ENCODE assay signal across 10 cellular contexts in the genomic region with DNA sequence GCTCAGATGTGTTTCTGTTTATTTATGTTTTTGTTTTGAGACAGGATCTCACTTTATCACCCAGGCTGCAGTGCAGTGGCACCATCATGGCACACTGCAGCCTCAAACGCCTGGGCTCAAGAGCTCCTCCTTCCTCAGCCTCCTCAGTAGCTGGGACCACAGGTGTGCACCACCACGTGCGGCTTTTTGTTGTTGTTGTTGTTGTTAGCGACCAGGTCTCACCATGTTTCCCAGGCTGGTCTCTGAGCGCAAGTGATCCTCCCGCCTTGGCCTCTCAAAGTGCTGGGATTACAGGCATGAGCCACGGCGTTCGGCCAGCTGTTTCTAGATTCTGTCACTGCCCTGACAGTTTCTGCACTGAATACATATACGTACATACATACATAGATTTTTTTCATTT. TPM values are rescaled to one million over a fixed set of nuclear protein-coding genes. Genes with fewer than 3 reads are reported as not detected.
DNase-seq lines count a peak whose midpoint lies in the region; ATAC-seq, FAIRE-seq and TF ChIP-seq lines count a peak whose summit lies in the region.
"Not testable (repeated sequence)": the region's sequence is repeated elsewhere in the genome, so short reads cannot be mapped to it uniquely, and the experiment has no call there.
"Had no signal": no experiment of that assay in that cellular context is flagged by ENCODE, and none has a peak within 500 bp of the region (broad histone marks: within the 10 kb centered on the region; RNA-seq: fewer than 3 reads in every experiment).

No MANE protein-coding gene starts in this region.

- peak overlapping the region; percentile 97 for H3K4me3 Mint-ChIP-seq in Caco-2 (ENCODE audit: unreplicated experiment)
- peak overlapping the region; percentile 81 for H3K4me3 Mint-ChIP-seq in activated T-helper 2 cell treated with anti-CD3 and anti-CD28 coated beads, Interferon-gamma antibody, Interleukin-2, Interleukin-4, amounts not matched to agents 10 μg/mL and 5 μg/mL and 100 μg/mL, durations not matched to agents 14 hours and 24 hours and 36 hours (ENCODE audit: low read depth)
- peak overlapping the region; percentile 65 to 85 for H3K4me3 Mint-ChIP-seq in effector memory CD8-positive, alpha-beta T cell
- peak overlapping the region; percentile 76 for H3K4me3 Mint-ChIP-seq in osteocyte (ENCODE audit: unreplicated experiment)

- H2AFZ ChIP-seq in keratinocyte (ENCODE audit: control insufficient read depth, low read length) = peak overlapping the region; percentile 77

- not testable (repeated sequence) for ATAC-seq in Panc1; effector memory CD8-positive, alpha-beta T cell (replicated peaks)

- H3K4me2 ChIP-seq in keratinocyte (ENCODE audit: control insufficient read depth, extremely low read depth, insufficient read depth, low read depth, low read length) = peak overlapping the region; percentile 75

- POLR2A ChIA-PET in Caco-2 (lab: Charles Lee) = not testable (repeated sequence)
- POLR2A ChIA-PET in Panc1 (lab: Charles Lee) = interaction anchor here (0.6 kb wide), 1 partner anchor 62 kb away, joined by 3 read pairs; no protein-coding TSS in a partner anchor

- H3K79me2 ChIP-seq in keratinocyte (ENCODE audit: control insufficient read depth, insufficient read depth, low read length) = not testable (repeated sequence)

- FAIRE-seq in keratinocyte (lab: Jason Lieb, UNC) = not testable (repeated sequence)

- H3K4me3 ChIP-seq in Caco-2 (ENCODE audit: low read depth, low read length) (peak overlapping the region; percentile 66), Panc1 (ENCODE audit: low read depth in 2 of 2, low read length in 2 of 2) (peak overlapping the region; percentile 55 to 61), keratinocyte (ENCODE audit: control insufficient read depth in 2 of 3, extremely low read depth in 1 of 3, insufficient read depth in 2 of 3, low read depth in 1 of 3, low read length in 3 of 3) (peak overlapping the region in 2 of 3 experiments; percentile 70 to 76), transverse colon (peak overlapping the region in 3 of 4 donors; percentile 34 to 54 (median 47))

- H3K36me3 ChIP-seq in Caco-2 (ENCODE audit: control insufficient read depth, insufficient read depth, low read length); KOPT-K1 (ENCODE audit: insufficient read depth, low read length); Panc1 (ENCODE audit: control insufficient read depth, insufficient read depth, low read length); keratinocyte (ENCODE audit: control insufficient read depth in 2 of 2, extremely low read depth in 1 of 2, insufficient read depth in 2 of 2, low read length in 2 of 2); transverse colon: not testable (repeated sequence)

- not testable (repeated sequence) for H3K27me3 ChIP-seq in Caco-2 (replicated peaks; ENCODE audit: control insufficient read depth, insufficient read depth, low read length); Panc1 (ENCODE audit: control insufficient read depth, insufficient read depth, low read length); keratinocyte (ENCODE audit: control insufficient read depth, extremely low read depth, insufficient read depth, low read length); transverse colon

- not testable (repeated sequence) for H3K9me3 Mint-ChIP-seq in Caco-2 (ENCODE audit: unreplicated experiment); activated T-helper 2 cell treated with anti-CD3 and anti-CD28 coated beads, Interferon-gamma antibody, Interleukin-2, Interleukin-4, amounts not matched to agents 10 μg/mL and 5 μg/mL and 100 μg/mL, durations not matched to agents 14 hours and 24 hours and 36 hours; effector memory CD8-positive, alpha-beta T cell; osteocyte (ENCODE audit: unreplicated experiment)

- H3K27ac Mint-ChIP-seq in Caco-2 (ENCODE audit: unreplicated experiment) = peak overlapping the region; percentile 99
- H3K27ac Mint-ChIP-seq in activated T-helper 2 cell treated with anti-CD3 and anti-CD28 coated beads, Interferon-gamma antibody, Interleukin-2, Interleukin-4, amounts not matched to agents 10 μg/mL and 5 μg/mL and 100 μg/mL, durations not matched to agents 14 hours and 24 hours and 36 hours = peak overlapping the region; percentile 74
- peak overlapping the region; percentile 74 to 98 for H3K27ac Mint-ChIP-seq in effector memory CD8-positive, alpha-beta T cell
- peak overlapping the region; percentile 82 for H3K27ac Mint-ChIP-seq in osteocyte (ENCODE audit: unreplicated experiment)

- H3K4me1 ChIP-seq in Caco-2; Panc1 (ENCODE audit: control insufficient read depth, insufficient read depth, low read length); keratinocyte (ENCODE audit: control insufficient read depth, extremely low read depth, insufficient read depth, low read length); transverse colon: not testable (repeated sequence)

- H3K27ac ChIP-seq in KOPT-K1 (ENCODE audit: low read depth, low read length, poor library complexity, severe bottlenecking) (peak overlapping the region; percentile 33), Panc1 (ENCODE audit: low read length) (peak overlapping the region; percentile 84), transverse colon (peak overlapping the region in 2 of 4 donors; percentile 73 to 83)
- not testable (repeated sequence) for H3K27ac ChIP-seq in keratinocyte (ENCODE audit: control insufficient read depth, insufficient read depth, low read length)

- intact Hi-C loops in Caco-2 (cut with micrococcal nuclease; ENCODE audit: unreplicated experiment) = loop anchor here (10.0 kb wide), 1 partner anchor 186 kb away; no protein-coding TSS in a partner anchor
- intact Hi-C loops in Panc1 (cut with micrococcal nuclease; ENCODE audit: unreplicated experiment); transverse colon (cut with DNase I; ENCODE audit: low total_unique reads): not testable (repeated sequence)
- intact Hi-C loops in activated T-helper 2 cell treated with anti-CD3 and anti-CD28 coated beads, Interferon-gamma antibody, Interleukin-2, Interleukin-4, amounts not matched to agents 10 μg/mL and 5 μg/mL and 100 μg/mL, durations not matched to agents 14 hours and 24 hours and 36 hours (cut with micrococcal nuclease) = loop anchor here (1.0 to 10.0 kb wide), 3 partner anchors 163 to 1131 kb away; partner anchors contain the start of genes CCT6A, PSPH and SEC61G

- TF ChIP-seq CTCF in Caco-2 (IDR thresholded peaks at IDR 0.05; ENCODE audit: insufficient read depth in 1 of 2, low read depth in 1 of 2, low read length in 1 of 2, severe bottlenecking in 1 of 2, unreplicated experiment in 1 of 2); Panc1 (IDR thresholded peaks at IDR 0.05); keratinocyte (optimal IDR thresholded peaks at IDR 0.05 in 1 of 3, IDR thresholded peaks at IDR 0.05 in 1 of 3, conservative IDR thresholded peaks at IDR 0.05 in 1 of 3; ENCODE audit: extremely low read depth in 1 of 3, insufficient read depth in 2 of 3, low read length in 3 of 3); osteocyte (IDR thresholded peaks at IDR 0.05); transverse colon (IDR thresholded peaks at IDR 0.05): not testable (repeated sequence)

- H4K20me1 ChIP-seq in keratinocyte (ENCODE audit: control insufficient read depth, extremely low read depth, insufficient read depth, low read length) = not testable (repeated sequence)

- TF ChIP-seq EP300 in transverse colon (IDR thresholded peaks at IDR 0.05; ENCODE audit: low read depth) = not testable (repeated sequence)

- H3K4me1 Mint-ChIP-seq in Caco-2 (ENCODE audit: low read depth, unreplicated experiment); activated T-helper 2 cell treated with anti-CD3 and anti-CD28 coated beads, Interferon-gamma antibody, Interleukin-2, Interleukin-4, amounts not matched to agents 10 μg/mL and 5 μg/mL and 100 μg/mL, durations not matched to agents 14 hours and 24 hours and 36 hours (ENCODE audit: low read depth); effector memory CD8-positive, alpha-beta T cell (ENCODE audit: low read depth in 2 of 2); osteocyte (ENCODE audit: unreplicated experiment): not testable (repeated sequence)

- CTCF ChIA-PET in Caco-2 (lab: Charles Lee); Panc1 (lab: Charles Lee): not testable (repeated sequence)

- in situ Hi-C loops in Panc1 (cut with HindIII; ENCODE audit: low pct_unique_long_range_greater_than_20kb, low sequenced_read_pairs) = not testable (repeated sequence)
- in situ Hi-C loops in transverse colon (cut with MboI; ENCODE audit: low pct_ligation_motif_present in 1 of 4, low pct_unique_long_range_greater_than_20kb in 1 of 4, low sequenced_read_pairs in 3 of 4) = loop anchor here in 1 of 4 donors (10.0 kb wide), 1 partner anchor 66 kb away; the partner anchor contains the start of gene MRPS17

- H3K9ac ChIP-seq in keratinocyte (ENCODE audit: control insufficient read depth, extremely low read depth, insufficient read depth, low read length) = not testable (repeated sequence)

- not testable (repeated sequence) for DNase-seq in Caco-2; Panc1 (ENCODE audit: low read depth, low spot score); activated T-helper 2 cell treated with anti-CD3 and anti-CD28 coated beads, Interferon-gamma antibody, Interleukin-2, Interleukin-4, amounts not matched to agents 10 μg/mL and 5 μg/mL and 100 μg/mL, durations not matched to agents 14 hours and 24 hours and 36 hours (ENCODE audit: low spot score); effector memory CD8-positive, alpha-beta T cell; keratinocyte (ENCODE audit: low read depth, low spot score); transverse colon
- peak; percentile 38 for DNase-seq in osteocyte (ENCODE audit: extremely low spot score, unreplicated experiment)

- WGBS in transverse colon (ENCODE audit: low coverage in 1 of 2), 2 donors = 30 to 83% methylated on average over 2 to 10 of the region's 10 CpGs

- TF ChIP-seq POLR2A in transverse colon (IDR thresholded peaks at IDR 0.05) = not testable (repeated sequence)

- not testable (repeated sequence) for BruUV-seq in Caco-2 (replicated peaks; lab: Mats Ljungman, UMichigan); Panc1 (replicated peaks; lab: Mats Ljungman, UMichigan)

- H3K36me3 Mint-ChIP-seq in Caco-2 (ENCODE audit: insufficient read depth, unreplicated experiment) = peaks cover 13% of the 10 kb centered on the region
- not testable (repeated sequence) for H3K36me3 Mint-ChIP-seq in activated T-helper 2 cell treated with anti-CD3 and anti-CD28 coated beads, Interferon-gamma antibody, Interleukin-2, Interleukin-4, amounts not matched to agents 10 μg/mL and 5 μg/mL and 100 μg/mL, durations not matched to agents 14 hours and 24 hours and 36 hours (ENCODE audit: low read depth); osteocyte (ENCODE audit: unreplicated experiment)
- peaks cover 34% of the 10 kb centered on the region for H3K36me3 Mint-ChIP-seq in effector memory CD8-positive, alpha-beta T cell (ENCODE audit: insufficient read depth)

- not testable (repeated sequence) for H3K27me3 Mint-ChIP-seq in Caco-2 (ENCODE audit: insufficient read depth, unreplicated experiment); activated T-helper 2 cell treated with anti-CD3 and anti-CD28 coated beads, Interferon-gamma antibody, Interleukin-2, Interleukin-4, amounts not matched to agents 10 μg/mL and 5 μg/mL and 100 μg/mL, durations not matched to agents 14 hours and 24 hours and 36 hours (ENCODE audit: low read depth); effector memory CD8-positive, alpha-beta T cell; osteocyte (ENCODE audit: unreplicated experiment)

- H3K9me3 ChIP-seq in Caco-2; KOPT-K1 (ENCODE audit: insufficient read depth, low read length, poor library complexity, severe bottlenecking); Panc1 (ENCODE audit: control insufficient read depth, insufficient read depth, low read depth, low read length); keratinocyte (ENCODE audit: control insufficient read depth, low read depth, low read length); transverse colon: not testable (repeated sequence)

- dilution Hi-C loops in keratinocyte (cut with MboI; ENCODE audit: extremely low pct_ligation_motif_present, low sequenced_read_pairs) = not testable (repeated sequence)

- not testable (repeated sequence) for H3K9me1 ChIP-seq in keratinocyte (ENCODE audit: control insufficient read depth, extremely low read depth, insufficient read depth, low read length)

RNA-seq across cellular contexts. Expression of gene ZNF713, which starts 1.1 kb away (rescaled TPM):
- total RNA-seq in Caco-2 (2022) (1.9 and 2.8 TPM in 2 replicates), Panc1 (2021; ENCODE audit: unreplicated experiment) (5.0 TPM), osteocyte (4.3 and 4.7 TPM in 2 replicates), transverse colon (10 to 100 TPM in 1 of 4 donors, 1 to 10 TPM in 2, under 1 TPM in 1; 0.75 to 24.9 (median 4.6) TPM)
- 2.4 TPM for polyA plus RNA-seq in Panc1 (2012; ENCODE audit: insufficient read length)
- 1.7 and 2.9 TPM in 2 replicates for total RNA-seq in activated T-helper 2 cell treated with anti-CD3 and anti-CD28 coated beads, Interferon-gamma antibody, Interleukin-2, Interleukin-4, amounts not matched to agents 10 μg/mL and 5 μg/mL and 100 μg/mL, durations not matched to agents 14 hours and 24 hours and 36 hours
- 0.68 to 0.84 TPM (median 0.72 TPM) in 3 replicates for polyA plus RNA-seq in keratinocyte
- 1.1 TPM for polyA plus RNA-seq in keratinocyte (2011; ENCODE audit: low read depth)
- polyA plus RNA-seq in keratinocyte (2011; cell fraction: cytosol; rRNA removed) = 0.53 and 0.70 TPM in 2 replicates
- polyA plus RNA-seq in keratinocyte (2011; cell fraction: nucleus; rRNA removed) = 2.6 and 2.7 TPM in 2 replicates
- 0.48 and 0.85 TPM in 2 replicates for polyA plus RNA-seq in keratinocyte (2012; ENCODE audit: low replicate concordance)
- polyA minus RNA-seq in keratinocyte = 0.36 to 2.1 TPM (median 0.82 TPM) in 3 replicates
- 4.4 TPM for polyA minus RNA-seq in keratinocyte (2011; cell fraction: cytosol; rRNA and poly(A)+ RNA removed)
- polyA minus RNA-seq in keratinocyte (2011; cell fraction: nucleus; rRNA and poly(A)+ RNA removed) = 0.32 and 3.3 TPM in 2 replicates

RNA-seq across cellular contexts. Expression of gene SEPTIN14, which starts 25.8 kb away (rescaled TPM):
- total RNA-seq in Caco-2 (2022) = not detected in 2 replicates
- total RNA-seq in Panc1 (2021; ENCODE audit: unreplicated experiment) = not detected
- not detected for polyA plus RNA-seq in Panc1 (2012; ENCODE audit: insufficient read length)
- total RNA-seq in activated T-helper 2 cell treated with anti-CD3 and anti-CD28 coated beads, Interferon-gamma antibody, Interleukin-2, Interleukin-4, amounts not matched to agents 10 μg/mL and 5 μg/mL and 100 μg/mL, durations not matched to agents 14 hours and 24 hours and 36 hours = not detected in 2 replicates
- not detected in 3 replicates for polyA plus RNA-seq in keratinocyte
- polyA plus RNA-seq in keratinocyte (2011; ENCODE audit: low read depth) = not detected
- polyA plus RNA-seq in keratinocyte (2011; cell fraction: cytosol; rRNA removed) = not detected in 2 replicates
- not detected in 2 replicates for polyA plus RNA-seq in keratinocyte (2011; cell fraction: nucleus; rRNA removed)
- polyA plus RNA-seq in keratinocyte (2012; ENCODE audit: low replicate concordance) = not detected in 2 replicates
- polyA minus RNA-seq in keratinocyte = not detected in 3 replicates
- polyA minus RNA-seq in keratinocyte (2011; cell fraction: cytosol; rRNA and poly(A)+ RNA removed) = not detected
- not detected in 2 replicates for polyA minus RNA-seq in keratinocyte (2011; cell fraction: nucleus; rRNA and poly(A)+ RNA removed)
- not detected in 2 replicates for total RNA-seq in osteocyte
- not detected for total RNA-seq in transverse colon
- total RNA-seq: H7, RPMI7951 had no signal
